In the genomic region with DNA sequence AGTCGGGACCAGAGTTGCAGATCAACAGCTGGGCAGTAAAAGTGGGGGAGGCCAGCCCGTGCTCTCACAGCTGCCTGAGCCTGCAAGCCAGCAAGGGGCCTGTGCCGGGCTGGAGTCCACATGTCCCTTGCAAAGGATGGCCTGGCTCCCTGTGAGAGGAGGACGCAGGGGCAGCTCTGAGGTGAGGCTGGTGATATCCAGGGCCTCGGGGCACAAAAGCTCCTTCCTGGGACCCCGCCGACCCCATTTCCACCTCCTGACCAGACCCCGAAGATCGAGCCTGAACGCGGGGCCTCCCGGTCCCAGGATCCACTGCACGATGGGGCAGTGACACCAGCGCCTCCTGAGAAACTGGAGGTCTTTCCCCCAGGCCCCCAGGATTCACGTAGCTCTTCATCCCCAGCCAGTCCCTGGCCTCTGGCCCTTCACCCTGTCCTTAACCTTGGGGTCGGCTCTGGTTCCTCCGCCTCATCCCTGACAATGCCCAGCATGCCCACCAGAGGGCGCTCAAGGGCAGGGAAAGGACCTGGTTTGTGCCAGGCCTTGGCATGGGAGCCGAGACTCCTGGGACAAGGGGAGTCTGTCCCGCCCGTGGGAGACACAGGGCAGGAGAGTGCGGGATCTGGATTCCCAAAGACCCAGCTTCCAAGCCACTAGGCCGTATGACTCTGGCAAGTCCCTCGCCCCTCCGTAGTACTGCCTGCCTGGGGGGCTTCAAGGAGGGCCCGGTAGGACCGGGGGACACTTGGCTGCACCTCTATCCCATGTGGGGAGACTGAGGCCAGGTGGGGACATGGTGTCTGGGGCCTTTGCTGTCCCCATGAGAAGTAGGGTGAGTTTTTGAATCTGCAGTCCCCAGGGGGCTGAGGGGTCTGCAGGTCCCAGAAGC, we compare ENCODE assay signal across 8 cellular contexts. TPM values are rescaled to one million over a fixed set of nuclear protein-coding genes. Genes with fewer than 3 reads are reported as not detected.
A peak's percentile ranks its signal among the peaks of the same experiment; 100 is the strongest.
DNase-seq lines count a peak whose midpoint lies in the region; ATAC-seq, FAIRE-seq and TF ChIP-seq lines count a peak whose summit lies in the region.

No MANE protein-coding gene starts in this region.

- H3K4me3 ChIP-seq in OCI-LY3 (ENCODE audit: low read length) (no peak overlapping the region), esophagus muscularis mucosa (no peak overlapping the region), neural cell (ENCODE audit: low read length) (no peak overlapping the region), stomach (no peak overlapping the region)

- TF ChIP-seq CTCF in OCI-LY3 (IDR thresholded peaks at IDR 0.05; ENCODE audit: low read depth, low read length): peak; percentile 99
- TF ChIP-seq CTCF in esophagus muscularis mucosa (IDR thresholded peaks at IDR 0.05): peak in 2 of 3 experiments; percentile 98
- TF ChIP-seq CTCF in neural cell (IDR thresholded peaks at IDR 0.05; ENCODE audit: poor library complexity, severe bottlenecking): peak; percentile 89
- peak in 6 of 7 experiments; percentile 87 to 100 (median 95) for TF ChIP-seq CTCF in stomach (IDR thresholded peaks at IDR 0.05)

- H3K4me1 ChIP-seq in OCI-LY3 (ENCODE audit: low read length) (peaks cover 57% of the 10 kb centered on the region), esophagus muscularis mucosa (peaks cover 49 to 56% (median 55%) of the 10 kb centered on the region in 4 donors), stomach (peaks cover 30 to 55% (median 48%) of the 10 kb centered on the region in 4 donors)

- TF ChIP-seq POLR2A in GM12891 (IDR thresholded peaks at IDR 0.05; ENCODE audit: low read depth, low read length) (no peak), esophagus muscularis mucosa (IDR thresholded peaks at IDR 0.05; ENCODE audit: low read depth) (no peak), stomach (IDR thresholded peaks at IDR 0.05) (no peak)

- intact Hi-C loops in esophagus muscularis mucosa (cut with DNase I) (loop anchor here (5.0 kb wide), 1 partner anchor 318 kb away; no protein-coding TSS in a partner anchor), stomach (cut with DNase I; ENCODE audit: low total_unique reads) (loop anchor here (5.0 kb wide), 1 partner anchor 323 kb away; no protein-coding TSS in a partner anchor)

- no peak for TF ChIP-seq EP300 in esophagus muscularis mucosa (IDR thresholded peaks at IDR 0.05)
- TF ChIP-seq EP300 in neural cell (conservative IDR thresholded peaks at IDR 0.05; ENCODE audit: poor library complexity, severe bottlenecking): no peak
- no peak for TF ChIP-seq EP300 in stomach (IDR thresholded peaks at IDR 0.05)

- no peaks in the 10 kb centered on the region for H3F3A ChIP-seq in neural cell (ENCODE audit: insufficient read depth, low read length, poor library complexity, severe bottlenecking)

- peak; percentile 82 for TF ChIP-seq RAD21 in neural cell (conservative IDR thresholded peaks at IDR 0.05)

- H3K9ac ChIP-seq in OCI-LY3 (ENCODE audit: low read length) (no peak overlapping the region), neural cell (ENCODE audit: low read length) (no peak overlapping the region)

- H3K9me2 ChIP-seq in neural cell (ENCODE audit: insufficient read depth, low read length): no peaks in the 10 kb centered on the region

- H3K27ac ChIP-seq in OCI-LY3 (ENCODE audit: low read length): no peak overlapping the region
- peak overlapping the region in 2 of 4 donors; percentile 73 to 82 for H3K27ac ChIP-seq in esophagus muscularis mucosa (replicated peaks in 1 of 4)
- no peak overlapping the region for H3K27ac ChIP-seq in neural cell (ENCODE audit: low read length)
- peak overlapping the region in 2 of 5 donors; percentile 71 to 78 for H3K27ac ChIP-seq in stomach

- H3K27me3 ChIP-seq in OCI-LY3 (ENCODE audit: low read depth, low read length) (no peaks in the 10 kb centered on the region), esophagus muscularis mucosa (no peaks in the 10 kb centered on the region), neural cell (ENCODE audit: insufficient read depth, low read depth, low read length) (no peaks in the 10 kb centered on the region), stomach (no peaks in the 10 kb centered on the region)

- H2AFZ ChIP-seq in OCI-LY3 (ENCODE audit: low read depth, low read length) (no peak overlapping the region), neural cell (ENCODE audit: low read depth, low read length) (no peak overlapping the region)

- H3K36me3 ChIP-seq in OCI-LY3 (replicated peaks; ENCODE audit: low read depth, low read length) (no peaks in the 10 kb centered on the region), esophagus muscularis mucosa (no peaks in the 10 kb centered on the region), neural cell (ENCODE audit: insufficient read depth, low read length) (no peaks in the 10 kb centered on the region), stomach (no peaks in the 10 kb centered on the region)

- H3K79me2 ChIP-seq in OCI-LY3 (ENCODE audit: low read length) (no peaks in the 10 kb centered on the region), neural cell (replicated peaks; ENCODE audit: insufficient read depth, low read length) (no peaks in the 10 kb centered on the region)

- peak; percentile 96 for FAIRE-seq in GM12891 (lab: Jason Lieb, UNC)

- 45% methylated on average over 18 of the region's 27 CpGs for WGBS in esophagus muscularis mucosa
- WGBS in stomach, 5 donors: 28 to 41% (median 40%) methylated on average over 13 to 27 of the region's 27 CpGs

- no peak for ATAC-seq in GM19035 (IDR thresholded peaks at IDR 0.05; ENCODE audit: unreplicated experiment)

- DNase-seq in A172 (ENCODE audit: low spot score) (peak; percentile 53), GM12891 (ENCODE audit: insufficient read length, low spot score) (peak; percentile 75), activated T-cell treated with anti-CD3 and anti-CD28 coated beads for 1 hour (ENCODE audit: low read depth) (peak; percentile 84), esophagus muscularis mucosa (ENCODE audit: extremely low spot score) (no peak), stomach (peak; percentile 88)

- no peaks in the 10 kb centered on the region for H4K20me1 ChIP-seq in OCI-LY3 (ENCODE audit: insufficient read depth, low read length)
- no peaks in the 10 kb centered on the region for H4K20me1 ChIP-seq in neural cell (ENCODE audit: insufficient read depth)

- H3K9me3 ChIP-seq in OCI-LY3 (ENCODE audit: insufficient read depth, low read length) (no peaks in the 10 kb centered on the region), esophagus muscularis mucosa (no peaks in the 10 kb centered on the region), neural cell (ENCODE audit: low read length) (no peaks in the 10 kb centered on the region), stomach (no peaks in the 10 kb centered on the region)

- peak overlapping the region; percentile 2; the same call in 1 of the 2 replicates for H3K4me2 ChIP-seq in OCI-LY3 (ENCODE audit: low read length)
- H3K4me2 ChIP-seq in neural cell (ENCODE audit: low read length): no peak overlapping the region

TF ChIP-seq in GM12891, 5 proteins besides CTCF, POLR2A, EP300 and RAD21:
- TF ChIP-seq SPI1 (IDR thresholded peaks at IDR 0.05; ENCODE audit: low read depth, low read length) (no peak), TAF1 (IDR thresholded peaks at IDR 0.05; ENCODE audit: low read depth, low read length) (no peak), POLR2AphosphoS5 (IDR thresholded peaks at IDR 0.05; ENCODE audit: low read depth, low read length) (no peak), POU2F2 (IDR thresholded peaks at IDR 0.05; ENCODE audit: low read depth, low read length) (no peak), PAX5 (IDR thresholded peaks at IDR 0.05; ENCODE audit: insufficient read depth, low read length, severe bottlenecking) (no peak)

TF ChIP-seq in neural cell, 6 proteins besides CTCF, POLR2A, EP300 and RAD21:
- TF ChIP-seq SMC3 (conservative IDR thresholded peaks at IDR 0.05; ENCODE audit: poor library complexity) (peak; percentile 79), TAF1 (IDR thresholded peaks at IDR 0.05; ENCODE audit: low read depth) (no peak), MXI1 (conservative IDR thresholded peaks at IDR 0.05; ENCODE audit: poor library complexity, severe bottlenecking) (no peak), EZH2 (IDR thresholded peaks at IDR 0.05; ENCODE audit: borderline replicate concordance, insufficient read depth, low read length, poor library complexity, severe bottlenecking) (no peak), POLR2AphosphoS5 (IDR thresholded peaks at IDR 0.05) (no peak)
- TF ChIP-seq, protein P1, sequence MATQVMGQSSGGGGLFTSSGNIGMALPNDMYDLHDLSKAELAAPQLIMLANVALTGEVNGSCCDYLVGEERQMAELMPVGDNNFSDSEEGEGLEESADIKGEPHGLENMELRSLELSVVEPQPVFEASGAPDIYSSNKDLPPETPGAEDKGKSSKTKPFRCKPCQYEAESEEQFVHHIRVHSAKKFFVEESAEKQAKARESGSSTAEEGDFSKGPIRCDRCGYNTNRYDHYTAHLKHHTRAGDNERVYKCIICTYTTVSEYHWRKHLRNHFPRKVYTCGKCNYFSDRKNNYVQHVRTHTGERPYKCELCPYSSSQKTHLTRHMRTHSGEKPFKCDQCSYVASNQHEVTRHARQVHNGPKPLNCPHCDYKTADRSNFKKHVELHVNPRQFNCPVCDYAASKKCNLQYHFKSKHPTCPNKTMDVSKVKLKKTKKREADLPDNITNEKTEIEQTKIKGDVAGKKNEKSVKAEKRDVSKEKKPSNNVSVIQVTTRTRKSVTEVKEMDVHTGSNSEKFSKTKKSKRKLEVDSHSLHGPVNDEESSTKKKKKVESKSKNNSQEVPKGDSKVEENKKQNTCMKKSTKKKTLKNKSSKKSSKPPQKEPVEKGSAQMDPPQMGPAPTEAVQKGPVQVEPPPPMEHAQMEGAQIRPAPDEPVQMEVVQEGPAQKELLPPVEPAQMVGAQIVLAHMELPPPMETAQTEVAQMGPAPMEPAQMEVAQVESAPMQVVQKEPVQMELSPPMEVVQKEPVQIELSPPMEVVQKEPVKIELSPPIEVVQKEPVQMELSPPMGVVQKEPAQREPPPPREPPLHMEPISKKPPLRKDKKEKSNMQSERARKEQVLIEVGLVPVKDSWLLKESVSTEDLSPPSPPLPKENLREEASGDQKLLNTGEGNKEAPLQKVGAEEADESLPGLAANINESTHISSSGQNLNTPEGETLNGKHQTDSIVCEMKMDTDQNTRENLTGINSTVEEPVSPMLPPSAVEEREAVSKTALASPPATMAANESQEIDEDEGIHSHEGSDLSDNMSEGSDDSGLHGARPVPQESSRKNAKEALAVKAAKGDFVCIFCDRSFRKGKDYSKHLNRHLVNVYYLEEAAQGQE (IDR thresholded peaks at IDR 0.05; ENCODE audit: borderline replicate concordance): no peak

RNA-seq across cellular contexts. Expression of a gene that starts 17.8 kb away (rescaled TPM):
- total RNA-seq in A172 (2014; rRNA removed; shearing (Covaris generic)): 4.5 and 6.3 TPM in 2 replicates
- polyA plus RNA-seq in GM12891 (2012; ENCODE audit: low read depth, missing spikeins): 1.3 TPM
- total RNA-seq in esophagus muscularis mucosa (not detected), stomach (not detected)
- polyA plus RNA-seq in neural cell (0.16 and 0.24 TPM in 2 replicates), stomach (1 to 10 TPM in 1 of 3 donors, under 1 TPM in 1, not detected in 1; 0.06 to 2.0 TPM)
- 0.24 and 0.58 TPM in 2 replicates for polyA minus RNA-seq in neural cell
